11 cellular contexts compared by ENCODE assay signal in genomic region chr5:42636425-42636824, GRCh38.
DNase-seq lines count a peak whose midpoint lies in the region; ATAC-seq and TF ChIP-seq lines count a peak whose summit lies in the region.
"Had no signal": no experiment of that assay in that cellular context is flagged by ENCODE, and none has a peak within 500 bp of the region (broad histone marks: within the 10 kb centered on the region; RNA-seq: fewer than 3 reads in every experiment).

No MANE protein-coding gene starts in this region.

- ATAC-seq in PC-3 (no peak), GM19455 (IDR thresholded peaks at IDR 0.05; ENCODE audit: unreplicated experiment) (no peak), left lung (no peak), GM19397 (IDR thresholded peaks at IDR 0.05; ENCODE audit: unreplicated experiment) (no peak)
- ATAC-seq: psoas muscle had no signal

- no peak for DNase-seq in AG04450 (ENCODE audit: low read depth, low spot score)
- peak; percentile 20 for DNase-seq in GM23248
- DNase-seq in PC-3 = peak; percentile 76
- DNase-seq in foreskin fibroblast = peak in 1 of 2 donors; percentile 31
- DNase-seq in activated CD4-positive, alpha-beta T cell treated with anti-CD3 and anti-CD28 coated beads for 48 hours = no peak
- DNase-seq in left lung = no peak
- DNase-seq: activated naive CD4-positive, alpha-beta T cell treated with Interleukin-2 at 50 U/mL for 16 hours; effector memory CD4-positive, alpha-beta T cell; psoas muscle had no signal

- H4K20me1 ChIP-seq in GM23248 (ENCODE audit: insufficient read depth) (no peaks in the 10 kb centered on the region), PC-3 (ENCODE audit: low read length) (no peaks in the 10 kb centered on the region)

- H3K9me3 ChIP-seq in AG04450 (ENCODE audit: control insufficient read depth, insufficient read depth, low read length) = no peaks in the 10 kb centered on the region
- no peaks in the 10 kb centered on the region for H3K9me3 ChIP-seq in GM23248 (ENCODE audit: low read depth)
- no peaks in the 10 kb centered on the region for H3K9me3 ChIP-seq in PC-3 (ENCODE audit: low read length)
- no peaks in the 10 kb centered on the region for H3K9me3 ChIP-seq in left lung
- H3K9me3 ChIP-seq: psoas muscle had no signal

- H3K4me1 ChIP-seq in GM23248 (ENCODE audit: insufficient read depth) (no peaks in the 10 kb centered on the region), PC-3 (ENCODE audit: insufficient read depth, low read length) (peaks cover 20% of the 10 kb centered on the region), left lung (no peaks in the 10 kb centered on the region)

- H3K4me3 ChIP-seq in AG04450 (ENCODE audit: low read depth, low read length) = no peak overlapping the region
- no peak overlapping the region for H3K4me3 ChIP-seq in GM23248
- no peak overlapping the region for H3K4me3 ChIP-seq in PC-3 (ENCODE audit: low read length)
- no peak overlapping the region for H3K4me3 ChIP-seq in foreskin fibroblast (ENCODE audit: low read depth in 1 of 2, low read length in 2 of 2)
- H3K4me3 ChIP-seq in left lung = no peak overlapping the region
- H3K4me3 ChIP-seq: psoas muscle had no signal

- H3K36me3 ChIP-seq in GM23248 (ENCODE audit: low read depth) (no peaks in the 10 kb centered on the region), PC-3 (ENCODE audit: low read depth, low read length) (no peaks in the 10 kb centered on the region), left lung (no peaks in the 10 kb centered on the region)

- BruUV-seq in PC-3 (replicated peaks; lab: Mats Ljungman, UMichigan) = no TSS peak

- H3K9me2 ChIP-seq in GM23248 (ENCODE audit: insufficient read depth) (no peaks in the 10 kb centered on the region), PC-3 (replicated peaks; ENCODE audit: low read length) (no peaks in the 10 kb centered on the region)

- H3K4me2 ChIP-seq in GM23248 (ENCODE audit: unreplicated experiment) = no peak overlapping the region
- H3K4me2 ChIP-seq in PC-3 (ENCODE audit: low read length) = no peak overlapping the region

- POLR2A ChIA-PET in AG04450 (lab: Yijun Ruan, JAX) (no interaction called here), PC-3 (lab: Charles Lee; ENCODE audit: unreplicated experiment) (no interaction called here)

- H3F3A ChIP-seq in GM23248 (ENCODE audit: insufficient read depth) = no peaks in the 10 kb centered on the region
- peaks cover 7% of the 10 kb centered on the region for H3F3A ChIP-seq in PC-3 (ENCODE audit: low read length, unreplicated experiment)

- CTCF ChIA-PET in AG04450 (lab: Charles Lee) = no interaction called here
- CTCF ChIA-PET in PC-3 (lab: Charles Lee) = interaction anchor here (0.7 to 1.5 kb wide), 2 partner anchors 253 to 408 kb away, joined by 3 to 4 read pairs; no protein-coding TSS in a partner anchor

- H2AFZ ChIP-seq in GM23248 (no peak overlapping the region), PC-3 (ENCODE audit: low read length) (no peak overlapping the region)

- TF ChIP-seq CTCF in AG04450 (IDR thresholded peaks at IDR 0.05; ENCODE audit: low read depth, low read length) (0 out of 2 replicates have a peak, but pooled peaks have one; percentile 21), PC-3 (conservative IDR thresholded peaks at IDR 0.05; ENCODE audit: low read depth, low read length) (peak; percentile 87), foreskin fibroblast (IDR thresholded peaks at IDR 0.05; ENCODE audit: low read depth, low read length) (peak; percentile 22), left lung (IDR thresholded peaks at IDR 0.05) (peak in 1 of 2 donors; percentile 11)

- H3K9ac ChIP-seq in GM23248 = no peak overlapping the region
- H3K9ac ChIP-seq in PC-3 (ENCODE audit: low read length) = no peak overlapping the region

- intact Hi-C loops in PC-3 (cut with micrococcal nuclease) = loop anchor here (5.0 kb wide), 1 partner anchor 214 kb away; the partner anchor contains the start of gene GHR
- intact Hi-C loops in left lung (cut with DNase I) = no loop called here

- H3K27me3 ChIP-seq in AG04450 (ENCODE audit: control insufficient read depth, insufficient read depth, low read length) (no peaks in the 10 kb centered on the region), GM23248 (replicated peaks; ENCODE audit: insufficient read depth) (peaks cover 12% of the 10 kb centered on the region; the same call in 1 of the 2 replicates), PC-3 (ENCODE audit: low read length) (no peaks in the 10 kb centered on the region), left lung (no peaks in the 10 kb centered on the region)

- 67 to 72% methylated on average over 2 of the region's 2 CpGs for WGBS in GM23248 (ENCODE audit: low coverage in 1 of 2, low lambda C conversion rate in 2 of 2, missing lambda C conversion rate in 2 of 2), 2 experiments

- in situ Hi-C loops in GM23248 (cut with MboI) = no loop called here

- H3K79me2 ChIP-seq in GM23248 (ENCODE audit: insufficient read depth) (no peaks in the 10 kb centered on the region), PC-3 (ENCODE audit: low read length) (no peaks in the 10 kb centered on the region)

- no peak overlapping the region for H3K27ac ChIP-seq in AG04450 (ENCODE audit: low read depth, low read length)
- H3K27ac ChIP-seq in GM23248 = no peak overlapping the region
- H3K27ac ChIP-seq in PC-3 (ENCODE audit: low read length) = no peak overlapping the region
- H3K27ac ChIP-seq in left lung = no peak overlapping the region
- H3K27ac ChIP-seq: psoas muscle had no signal

Comparison
In these comparisons a context has a peak if more than half of its experiments do, and no peak if none do; other contexts are left out.
1. DNase-seq: peak in GM23248 (single experiment) and PC-3 (single experiment); none in AG04450 (single experiment), activated CD4-positive, alpha-beta T cell treated with anti-CD3 and anti-CD28 coated beads for 48 hours (single experiment) and left lung (0 of 2).